In the genomic region with DNA sequence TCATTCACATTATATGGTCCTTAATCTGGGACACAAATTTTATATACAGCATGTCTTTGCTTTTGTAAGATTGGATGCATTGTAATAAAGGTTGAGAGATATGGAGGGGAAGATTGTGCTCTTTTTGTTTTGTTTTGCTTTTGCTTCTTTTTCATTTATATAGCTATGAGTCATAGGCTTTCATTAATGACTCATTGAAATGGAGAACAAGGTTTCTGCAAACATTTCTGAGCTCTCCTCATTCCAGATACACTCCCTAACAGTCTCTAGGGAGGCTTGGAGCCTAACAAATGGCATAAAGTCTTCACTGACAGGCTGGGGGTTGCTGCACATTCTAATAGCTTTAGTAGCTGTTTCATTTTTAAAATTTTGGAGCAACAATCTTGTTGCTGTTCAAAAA, we compare ENCODE assay signal across 9 cellular contexts. TPM values are rescaled to one million over a fixed set of nuclear protein-coding genes. Genes with fewer than 3 reads are reported as not detected.
A peak's percentile ranks its signal among the peaks of the same experiment; 100 is the strongest.
DNase-seq lines count a peak whose midpoint lies in the region; ATAC-seq, FAIRE-seq and TF ChIP-seq lines count a peak whose summit lies in the region.
"Had no signal": no experiment of that assay in that cellular context is flagged by ENCODE, and none has a peak within 500 bp of the region (broad histone marks: within the 10 kb centered on the region; RNA-seq: fewer than 3 reads in every experiment).

No MANE protein-coding gene starts in this region.

- peak; percentile 93 for DNase-seq in fibroblast of villous mesenchyme (ENCODE audit: low read depth)
- DNase-seq in small intestine: peak; percentile 2
- DNase-seq in medulla oblongata (ENCODE audit: extremely low spot score): no peak
- DNase-seq in cerebellar cortex (ENCODE audit: low spot score): no peak
- no peak for DNase-seq in T1000 (lab: John Stamatoyannopoulos, UW)
- DNase-seq in effector CD8-positive, alpha-beta T cell (lab: John Stamatoyannopoulos, UW): no peak
- DNase-seq: RPMI8226 had no signal

- peak overlapping the region; percentile 74 for H2AFZ ChIP-seq in OCI-LY3 (ENCODE audit: low read depth, low read length)

- H3K36me3 ChIP-seq in OCI-LY3 (replicated peaks; ENCODE audit: low read depth, low read length) (no peaks in the 10 kb centered on the region), small intestine (ENCODE audit: control insufficient read depth in 2 of 2, insufficient read depth in 2 of 2, low read length in 2 of 2) (no peaks in the 10 kb centered on the region)

- no peak for FAIRE-seq in small intestine (lab: Jason Lieb, UNC)

- H3K27ac ChIP-seq in OCI-LY3 (ENCODE audit: low read length): no peak overlapping the region
- no peak overlapping the region for H3K27ac ChIP-seq in small intestine (ENCODE audit: low read depth in 1 of 2, low read length in 1 of 2)

- peak overlapping the region; percentile 12 for H3K4me3 ChIP-seq in OCI-LY3 (ENCODE audit: low read length)
- H3K4me3 ChIP-seq in fibroblast of villous mesenchyme (ENCODE audit: low read depth, low read length): peak overlapping the region; percentile 17
- no peak overlapping the region for H3K4me3 ChIP-seq in small intestine (ENCODE audit: low read depth in 1 of 2, low read length in 2 of 2)

- H3K4me1 ChIP-seq in OCI-LY3 (ENCODE audit: low read length) (peaks cover 23% of the 10 kb centered on the region), small intestine (ENCODE audit: control insufficient read depth in 2 of 2, insufficient read depth in 1 of 2, low read depth in 1 of 2, low read length in 1 of 2) (no peaks in the 10 kb centered on the region)

- no peak for TF ChIP-seq CTCF in OCI-LY3 (IDR thresholded peaks at IDR 0.05; ENCODE audit: low read depth, low read length)
- no peak for TF ChIP-seq CTCF in fibroblast of villous mesenchyme (IDR thresholded peaks at IDR 0.05; ENCODE audit: insufficient read depth, low read depth, low read length)

- no peaks in the 10 kb centered on the region for H3K9me3 ChIP-seq in OCI-LY3 (ENCODE audit: insufficient read depth, low read length)
- no peaks in the 10 kb centered on the region for H3K9me3 ChIP-seq in small intestine (ENCODE audit: control insufficient read depth, low read depth)

- ATAC-seq in GM19463 (IDR thresholded peaks at IDR 0.05; ENCODE audit: unreplicated experiment): peak; percentile 49

- peak overlapping the region; percentile 64 for H3K4me2 ChIP-seq in OCI-LY3 (ENCODE audit: low read length)

- no peaks in the 10 kb centered on the region for H4K20me1 ChIP-seq in OCI-LY3 (ENCODE audit: insufficient read depth, low read length)

- H3K79me2 ChIP-seq in OCI-LY3 (ENCODE audit: low read length): no peaks in the 10 kb centered on the region

- no peaks in the 10 kb centered on the region for H3K27me3 ChIP-seq in OCI-LY3 (ENCODE audit: low read depth, low read length)
- no peaks in the 10 kb centered on the region for H3K27me3 ChIP-seq in small intestine (ENCODE audit: control insufficient read depth in 2 of 2, insufficient read depth in 2 of 2, low read length in 2 of 2)

- H3K9ac ChIP-seq in OCI-LY3 (ENCODE audit: low read length): no peak overlapping the region

RNA-seq across cellular contexts. Expression of gene PCDH18, which starts 21.4 kb away (rescaled TPM):
- 181 and 278 TPM in 2 replicates for total RNA-seq in fibroblast of villous mesenchyme
- polyA plus RNA-seq in small intestine: 1 to 10 TPM in 2 of 3 donors, not detected in 1; 1.4 to 3.2 TPM

Comparison
In these comparisons a context has a peak if more than half of its experiments do, and no peak if none do; other contexts are left out.
1. H3K4me3 ChIP-seq: peak in OCI-LY3 (single experiment) and fibroblast of villous mesenchyme (single experiment); none in small intestine (0 of 2).
2. DNase-seq: peak in fibroblast of villous mesenchyme (single experiment) and small intestine (single experiment); none in medulla oblongata (single experiment), cerebellar cortex (single experiment), T1000 (single experiment) and effector CD8-positive, alpha-beta T cell (single experiment).